8 cellular contexts compared by ENCODE assay signal in genomic region chr14:24270537-24271133, GRCh38. TPM values are rescaled to one million over a fixed set of nuclear protein-coding genes. Genes with fewer than 3 reads are reported as not detected.
DNase-seq lines count a peak whose midpoint lies in the region; ATAC-seq and TF ChIP-seq lines count a peak whose summit lies in the region.

No MANE protein-coding gene starts in this region.

- ATAC-seq in SK-N-SH treated with all-trans-retinoic acid at 6 μM for 48 hours (peak; percentile 54), foreskin keratinocyte (no peak)

- peaks cover 23% of the 10 kb centered on the region for H3K36me3 ChIP-seq in skeletal muscle satellite cell (ENCODE audit: insufficient read depth, low read length)

- peak overlapping the region; percentile 99 for H3K4me2 ChIP-seq in skeletal muscle satellite cell (ENCODE audit: low read length)

- peak; percentile 56 for DNase-seq in NCI-H748 (lab: John Stamatoyannopoulos, UW; ENCODE audit: unreplicated experiment)
- DNase-seq in NCI-H748 treated with DMSO at 0.1 percent for 48 hours (lab: John Stamatoyannopoulos, UW): no peak
- DNase-seq in foreskin keratinocyte: peak in 1 of 2 donors; percentile 54
- DNase-seq in NOMO-1 (lab: John Stamatoyannopoulos, UW; ENCODE audit: unreplicated experiment in 2 of 2): no peak
- no peak for DNase-seq in SIG-M5 treated with dmso at 0.1 percent for 504 hours (lab: John Stamatoyannopoulos, UW; ENCODE audit: unreplicated experiment)
- no peak for DNase-seq in mesenteric fat pad (ENCODE audit: low spot score)

- peak overlapping the region; percentile 95 for H3K4me3 ChIP-seq in skeletal muscle satellite cell (ENCODE audit: low read length)

- H3K4me1 ChIP-seq in foreskin keratinocyte (peaks cover 19% of the 10 kb centered on the region), skeletal muscle satellite cell (ENCODE audit: control insufficient read depth, insufficient read depth, low read length) (peaks cover 9% of the 10 kb centered on the region)

- H3K27me3 ChIP-seq in foreskin keratinocyte: no peaks in the 10 kb centered on the region
- no peaks in the 10 kb centered on the region for H3K27me3 ChIP-seq in skeletal muscle satellite cell (ENCODE audit: control insufficient read depth, insufficient read depth, low read length)

- H3K9ac ChIP-seq in skeletal muscle satellite cell (ENCODE audit: low read depth, low read length): peak overlapping the region; percentile 100

- no peak for TF ChIP-seq CTCF in foreskin keratinocyte (conservative IDR thresholded peaks at IDR 0.05)

- H3K27ac ChIP-seq in foreskin keratinocyte: peak overlapping the region; percentile 93

- no peaks in the 10 kb centered on the region for H3K9me3 ChIP-seq in skeletal muscle satellite cell (replicated peaks; ENCODE audit: low read length)

TF ChIP-seq in SK-N-SH treated with all-trans-retinoic acid at 6 μM for 48 hours, 23 proteins besides CTCF, POLR2A, EP300 and RAD21:
- no peak for TF ChIP-seq CSDC2 (CRISPR knock-in tag; IDR thresholded peaks at IDR 0.05)
- TF ChIP-seq TSHZ2 (CRISPR knock-in tag; IDR thresholded peaks at IDR 0.05): 0 out of 2 replicates have a peak, but pooled peaks have one; percentile 10

RNA-seq across cellular contexts. Expression of gene RABGGTA, which starts 0.8 kb away (rescaled TPM):
- total RNA-seq in foreskin keratinocyte (35.1 and 40.1 TPM in 2 replicates), mesenteric fat pad (17.0 TPM)
- polyA plus RNA-seq in foreskin keratinocyte: 34.1 and 37.7 TPM in 2 replicates
- 22.8 and 34.5 TPM in 2 replicates for total RNA-seq in skeletal muscle satellite cell (2012; rRNA removed)

RNA-seq across cellular contexts. Expression of gene TGM1, which starts 7.7 kb away (rescaled TPM):
- total RNA-seq in foreskin keratinocyte (4.3 and 5.9 TPM in 2 replicates), mesenteric fat pad (0.77 TPM)
- 4.4 and 7.4 TPM in 2 replicates for polyA plus RNA-seq in foreskin keratinocyte
- total RNA-seq in skeletal muscle satellite cell (2012; rRNA removed): 0.51 and 2.0 TPM in 2 replicates

RNA-seq across cellular contexts. Expression of gene TINF2, which starts 28.2 kb away (rescaled TPM):
- total RNA-seq in foreskin keratinocyte: 40.5 and 43.5 TPM in 2 replicates
- polyA plus RNA-seq in foreskin keratinocyte: 36.7 and 38.7 TPM in 2 replicates
- 29.4 and 45.4 TPM in 2 replicates for total RNA-seq in skeletal muscle satellite cell (2012; rRNA removed)
- 73.3 TPM for total RNA-seq in mesenteric fat pad

RNA-seq across cellular contexts. Expression of gene DHRS1, which starts 28.9 kb away (rescaled TPM):
- total RNA-seq in foreskin keratinocyte (69.4 and 82.0 TPM in 2 replicates), mesenteric fat pad (19.0 TPM)
- 75.4 and 91.3 TPM in 2 replicates for polyA plus RNA-seq in foreskin keratinocyte
- total RNA-seq in skeletal muscle satellite cell (2012; rRNA removed): 8.6 and 22.3 TPM in 2 replicates

RNA-seq across cellular contexts. Expression of gene NOP9, which starts 29.0 kb away (rescaled TPM):
- total RNA-seq in foreskin keratinocyte (26.5 and 30.2 TPM in 2 replicates), mesenteric fat pad (23.4 TPM)
- 11.9 and 15.0 TPM in 2 replicates for polyA plus RNA-seq in foreskin keratinocyte
- total RNA-seq in skeletal muscle satellite cell (2012; rRNA removed): 22.1 and 22.9 TPM in 2 replicates
